ENCODE assay signal across 16 cellular contexts in the genomic region with DNA sequence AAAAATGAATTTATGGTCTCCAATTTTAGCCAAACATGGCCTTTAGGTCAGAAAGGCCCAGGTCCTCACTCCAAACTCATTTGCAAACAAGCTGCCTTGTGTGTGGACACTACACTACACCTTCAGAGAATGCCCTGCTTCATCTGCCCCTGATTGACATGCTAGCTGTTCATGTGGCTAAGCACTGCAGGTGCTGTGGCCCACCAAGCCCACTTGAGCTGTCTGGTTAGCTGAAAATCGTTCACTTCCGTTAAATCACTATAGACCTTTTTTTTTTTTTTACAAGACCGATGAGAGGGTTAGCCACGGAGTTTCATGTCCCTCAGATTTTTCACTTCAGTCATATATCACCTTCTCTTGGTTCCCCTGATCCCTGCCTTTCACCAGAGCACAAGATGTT.
"Had no signal": no experiment of that assay in that cellular context is flagged by ENCODE, and none has a peak within 500 bp of the region (broad histone marks: within the 10 kb centered on the region; RNA-seq: fewer than 3 reads in every experiment).

No MANE protein-coding gene starts in this region.

- H3K27me3 ChIP-seq: ascending aorta, breast epithelium, ovary, right lobe of liver had no signal

- H3K9me3 ChIP-seq: ascending aorta, breast epithelium, ovary, right lobe of liver had no signal

- DNase-seq: activated CD4-positive, alpha-beta T cell treated with anti-CD3 and anti-CD28 coated beads for 48 hours; activated naive CD4-positive, alpha-beta T cell; activated naive CD8-positive, alpha-beta T cell treated with anti-CD3 and anti-CD28 coated beads, Interleukin-2, amount 50 U/mL, for 24 hours; activated T-cell treated with anti-CD3 and anti-CD28 coated beads, Interleukin-2, amount 50 U/mL, for 4 hours; dermis blood vessel endothelial cell; endodermal cell; erythroblast; ovary; right lobe of liver had no signal

- H3K27ac ChIP-seq: ascending aorta, breast epithelium, ovary, right lobe of liver had no signal

- H3K27me3 Mint-ChIP-seq: activated naive CD8-positive, alpha-beta T cell treated with anti-CD3 and anti-CD28 coated beads, Interleukin-2, amount 50 U/mL, for 24 hours; stimulated activated naive CD8-positive, alpha-beta T cell treated with anti-CD3 and anti-CD28 coated beads, Interleukin-15, Interleukin-2, amounts not matched to agents 100 ng/mL and 50 ng/mL, for 24 hours; type B pancreatic cell had no signal

- H3K4me1 Mint-ChIP-seq: endodermal cell had no signal

- ATAC-seq: activated naive CD8-positive, alpha-beta T cell treated with anti-CD3 and anti-CD28 coated beads, Interleukin-2, amount 50 U/mL, for 24 hours; activated T-cell treated with anti-CD3 and anti-CD28 coated beads, Interleukin-2, amount 50 U/mL, for 4 hours; right lobe of liver; SK-N-SH treated with all-trans-retinoic acid at 6 μM for 48 hours; WTC11 had no signal

- H3K4me3 ChIP-seq: ascending aorta, breast epithelium, ovary, right lobe of liver, smooth muscle cell had no signal

- H3K4me3 Mint-ChIP-seq: activated naive CD8-positive, alpha-beta T cell treated with anti-CD3 and anti-CD28 coated beads, Interleukin-2, amount 50 U/mL, for 24 hours; activated T-cell treated with anti-CD3 and anti-CD28 coated beads, Interleukin-2, amount 50 U/mL, for 4 hours; endodermal cell; stimulated activated naive CD8-positive, alpha-beta T cell treated with anti-CD3 and anti-CD28 coated beads, Interleukin-15, Interleukin-2, amounts not matched to agents 100 ng/mL and 50 ng/mL, for 24 hours; type B pancreatic cell; WTC11 had no signal

- H3K27ac Mint-ChIP-seq: activated naive CD8-positive, alpha-beta T cell treated with anti-CD3 and anti-CD28 coated beads, Interleukin-2, amount 50 U/mL, for 24 hours; endodermal cell; stimulated activated naive CD8-positive, alpha-beta T cell treated with anti-CD3 and anti-CD28 coated beads, Interleukin-15, Interleukin-2, amounts not matched to agents 100 ng/mL and 50 ng/mL, for 24 hours had no signal

- H3K9me3 Mint-ChIP-seq: activated naive CD8-positive, alpha-beta T cell treated with anti-CD3 and anti-CD28 coated beads, Interleukin-2, amount 50 U/mL, for 24 hours; activated T-cell treated with anti-CD3 and anti-CD28 coated beads, Interleukin-2, amount 50 U/mL, for 4 hours; stimulated activated naive CD8-positive, alpha-beta T cell treated with anti-CD3 and anti-CD28 coated beads, Interleukin-15, Interleukin-2, amounts not matched to agents 100 ng/mL and 50 ng/mL, for 24 hours; type B pancreatic cell had no signal

- H3K4me1 ChIP-seq: ascending aorta, breast epithelium, right lobe of liver had no signal

- H3K36me3 ChIP-seq: breast epithelium, ovary had no signal
